Comparison of ENCODE assay signal across 1 cellular context in genomic region chr6:148947621-148948444, GRCh38.
TF ChIP-seq lines count a peak whose summit lies in the region.

No MANE protein-coding gene starts in this region.

TF ChIP-seq in H1, 55 proteins besides CTCF, POLR2A, EP300 and RAD21 (continued from another document):
- TF ChIP-seq ATF2 (IDR thresholded peaks at IDR 0.05; ENCODE audit: low read length) (peak; percentile 66; the same call in 1 of the 2 replicates), YY1 (IDR thresholded peaks at IDR 0.05; ENCODE audit: low read depth, low read length) (peak; percentile 69; the same call in 1 of the 2 replicates)
- TF ChIP-seq, protein P1, sequence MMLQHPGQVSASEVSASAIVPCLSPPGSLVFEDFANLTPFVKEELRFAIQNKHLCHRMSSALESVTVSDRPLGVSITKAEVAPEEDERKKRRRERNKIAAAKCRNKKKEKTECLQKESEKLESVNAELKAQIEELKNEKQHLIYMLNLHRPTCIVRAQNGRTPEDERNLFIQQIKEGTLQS (IDR thresholded peaks at IDR 0.05; ENCODE audit: insufficient read depth, low read depth, low read length), result 0 out of 2 replicates have a peak, but pooled peaks have one; percentile 2
